In genomic region chr9:109497193-109498165, GRCh38 we compare ENCODE assay signal across 1 cellular context.
A peak's percentile ranks its signal among the peaks of the same experiment; 100 is the strongest.
TF ChIP-seq lines count a peak whose summit lies in the region.

No MANE protein-coding gene starts in this region.

TF ChIP-seq in HepG2, 621 proteins besides CTCF, POLR2A, EP300 and RAD21 (continued from another document):
- TF ChIP-seq ZNF800 (CRISPR knock-in tag; IDR thresholded peaks at IDR 0.05) (0 out of 2 replicates have a peak, but pooled peaks have one; percentile 49), XRCC5 (optimal IDR thresholded peaks at IDR 0.05; ENCODE audit: low read length) (peak; percentile 9), NFYB (CRISPR knock-in tag; IDR thresholded peaks at IDR 0.05) (no peak), HNRNPK (IDR thresholded peaks at IDR 0.05; ENCODE audit: low read depth, low read length, poor library complexity, severe bottlenecking) (no peak)
- TF ChIP-seq, protein P1, sequence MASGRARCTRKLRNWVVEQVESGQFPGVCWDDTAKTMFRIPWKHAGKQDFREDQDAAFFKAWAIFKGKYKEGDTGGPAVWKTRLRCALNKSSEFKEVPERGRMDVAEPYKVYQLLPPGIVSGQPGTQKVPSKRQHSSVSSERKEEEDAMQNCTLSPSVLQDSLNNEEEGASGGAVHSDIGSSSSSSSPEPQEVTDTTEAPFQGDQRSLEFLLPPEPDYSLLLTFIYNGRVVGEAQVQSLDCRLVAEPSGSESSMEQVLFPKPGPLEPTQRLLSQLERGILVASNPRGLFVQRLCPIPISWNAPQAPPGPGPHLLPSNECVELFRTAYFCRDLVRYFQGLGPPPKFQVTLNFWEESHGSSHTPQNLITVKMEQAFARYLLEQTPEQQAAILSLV (CRISPR knock-in tag; IDR thresholded peaks at IDR 0.05; ENCODE audit: borderline replicate concordance): peak; percentile 37; the same call in 1 of the 2 replicates
